ENCODE assay signal across 7 cellular contexts in the genomic region with DNA sequence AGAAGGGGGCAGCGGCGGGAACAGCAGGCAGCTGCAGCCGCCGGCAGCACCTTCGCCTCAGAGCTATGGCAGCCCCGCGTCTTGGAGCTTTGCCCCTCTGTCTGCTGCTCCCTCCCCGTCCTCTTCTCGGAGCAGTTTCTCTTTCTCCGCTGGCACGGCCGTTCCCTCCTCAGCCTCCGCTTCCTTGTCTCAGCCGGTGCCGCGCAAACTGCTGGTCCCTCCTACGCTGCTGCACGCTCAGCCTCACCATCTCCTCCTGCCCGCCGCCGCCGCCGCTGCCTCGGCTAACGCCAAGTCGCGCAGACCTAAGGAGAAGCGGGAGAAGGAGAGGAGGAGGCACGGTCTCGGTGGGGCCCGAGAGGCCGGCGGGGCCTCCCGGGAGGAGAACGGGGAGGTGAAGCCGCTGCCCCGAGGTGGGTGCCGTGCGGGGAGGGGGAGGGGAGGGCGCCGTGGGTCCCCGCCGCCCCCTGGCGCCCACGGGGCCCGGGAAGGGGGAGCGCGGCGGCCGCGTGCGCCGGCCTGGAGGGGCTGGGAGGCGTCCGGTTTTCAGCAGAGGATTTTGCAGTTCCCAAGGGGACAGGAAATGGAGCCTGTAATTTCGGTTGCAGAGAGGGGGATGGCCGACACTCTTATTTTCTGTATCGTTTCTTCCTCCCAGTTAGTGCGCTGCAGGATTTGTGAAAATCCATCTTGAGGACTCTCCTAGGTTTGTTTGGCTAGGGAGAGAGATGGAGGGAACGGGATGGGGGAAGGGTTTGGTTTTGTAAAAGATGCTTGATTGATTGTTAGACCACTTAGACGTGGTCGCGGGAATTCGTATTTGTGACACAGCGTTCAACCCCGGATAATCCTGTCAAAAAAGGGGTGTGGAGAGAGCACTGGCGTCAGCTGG. TPM values are rescaled to one million over a fixed set of nuclear protein-coding genes. Genes with fewer than 3 reads are reported as not detected.
DNase-seq lines count a peak whose midpoint lies in the region; ATAC-seq lines count a peak whose summit lies in the region.

No MANE protein-coding gene starts in this region.

- DNase-seq in NCI-H2107 (lab: John Stamatoyannopoulos, UW) (peak; percentile 54), cerebellum (ENCODE audit: low spot score) (peak; percentile 39), kidney tubule cell (ENCODE audit: low spot score) (peak; percentile 66)
- peak; percentile 26 to 53 (median 40) for DNase-seq in activated CD4-positive, CD25-positive, alpha-beta regulatory T cell (lab: John Stamatoyannopoulos, UW)
- DNase-seq in stimulated activated CD4-positive, alpha-beta T cell treated with anti-CD3 and anti-CD28 coated beads, Interleukin-1b, Interleukin-23, amount 100 ng/mL, for 4 hours (ENCODE audit: low read depth in 2 of 2), result peak; percentile 54 to 58

- ATAC-seq in GM18517 (IDR thresholded peaks at IDR 0.05; ENCODE audit: unreplicated experiment) (peak; percentile 9), HG02943 (IDR thresholded peaks at IDR 0.05; ENCODE audit: low read depth, unreplicated experiment) (peak; percentile 22)

RNA-seq across cellular contexts. Expression of a gene that starts 0.6 kb away (rescaled TPM):
- 44.7 TPM for total RNA-seq in cerebellum

Comparison
In these comparisons a context has a peak if more than half of its experiments do, and no peak if none do; other contexts are left out.
1. Peak in every context shown above with its lines: DNase-seq and ATAC-seq.